Comparison of ENCODE assay signal across 8 cellular contexts in genomic region chrX:123731987-123732678, GRCh38. TPM values are rescaled to one million over a fixed set of nuclear protein-coding genes. Genes with fewer than 3 reads are reported as not detected.
A peak's percentile ranks its signal among the peaks of the same experiment; 100 is the strongest.
DNase-seq lines count a peak whose midpoint lies in the region; ATAC-seq and TF ChIP-seq lines count a peak whose summit lies in the region.

No MANE protein-coding gene starts in this region.

- peaks cover 7% of the 10 kb centered on the region for H3K36me3 Mint-ChIP-seq in activated CD4-positive, alpha-beta T cell treated with anti-CD3 and anti-CD28 coated beads for 36 hours (ENCODE audit: low read depth)
- H3K36me3 Mint-ChIP-seq in memory B cell (peaks cover 5% of the 10 kb centered on the region), type B pancreatic cell (peaks cover 16% of the 10 kb centered on the region)

- H3K4me3 ChIP-seq in SJCRH30: peak overlapping the region; percentile 97

- peaks cover 31% of the 10 kb centered on the region for H3K4me1 Mint-ChIP-seq in activated CD4-positive, alpha-beta T cell treated with anti-CD3 and anti-CD28 coated beads for 36 hours
- H3K4me1 Mint-ChIP-seq in memory B cell (peaks cover 12% of the 10 kb centered on the region), type B pancreatic cell (ENCODE audit: unreplicated experiment) (peaks cover 7% of the 10 kb centered on the region)

- no peaks in the 10 kb centered on the region for H3K27me3 ChIP-seq in SJCRH30

- no peaks in the 10 kb centered on the region for H3K27me3 Mint-ChIP-seq in activated CD4-positive, alpha-beta T cell treated with anti-CD3 and anti-CD28 coated beads for 36 hours
- no peaks in the 10 kb centered on the region for H3K27me3 Mint-ChIP-seq in memory B cell
- H3K27me3 Mint-ChIP-seq in type B pancreatic cell: no peaks in the 10 kb centered on the region

- H3K4me1 ChIP-seq in SJCRH30: peaks cover 16% of the 10 kb centered on the region

- peak; percentile 33 for ATAC-seq in activated CD4-positive, alpha-beta T cell treated with anti-CD3 and anti-CD28 coated beads for 36 hours
- ATAC-seq in HG02759 (IDR thresholded peaks at IDR 0.05; ENCODE audit: unreplicated experiment) (peak; percentile 6), memory B cell (ENCODE audit: low read depth) (peak; percentile 9)

- TF ChIP-seq CTCF in type B pancreatic cell (conservative IDR thresholded peaks at IDR 0.05): no peak

- H3K27ac ChIP-seq in SJCRH30: peak overlapping the region; percentile 90

- POLR2A ChIA-PET in activated CD4-positive, alpha-beta T cell treated with anti-CD3 and anti-CD28 coated beads for 36 hours (lab: Charles Lee): no interaction called here

- H3K4me3 Mint-ChIP-seq in activated CD4-positive, alpha-beta T cell treated with anti-CD3 and anti-CD28 coated beads for 36 hours: peak overlapping the region; percentile 90
- peak overlapping the region; percentile 96 for H3K4me3 Mint-ChIP-seq in memory B cell
- peak overlapping the region; percentile 97 for H3K4me3 Mint-ChIP-seq in type B pancreatic cell

- peak overlapping the region; percentile 92 for H3K27ac Mint-ChIP-seq in activated CD4-positive, alpha-beta T cell treated with anti-CD3 and anti-CD28 coated beads for 36 hours
- peak overlapping the region; percentile 92 for H3K27ac Mint-ChIP-seq in memory B cell
- peak overlapping the region; percentile 93 for H3K27ac Mint-ChIP-seq in type B pancreatic cell

- no peaks in the 10 kb centered on the region for H3K9me3 Mint-ChIP-seq in activated CD4-positive, alpha-beta T cell treated with anti-CD3 and anti-CD28 coated beads for 36 hours (ENCODE audit: low read depth)
- H3K9me3 Mint-ChIP-seq in memory B cell (no peaks in the 10 kb centered on the region), type B pancreatic cell (no peaks in the 10 kb centered on the region)

- peaks cover 29% of the 10 kb centered on the region for H3K36me3 ChIP-seq in SJCRH30

- peak; percentile 25 for DNase-seq in activated CD4-positive, alpha-beta T cell treated with anti-CD3 and anti-CD28 coated beads for 36 hours
- no peak for DNase-seq in activated CD4-positive, alpha-beta T cell treated with anti-CD3 and anti-CD28 coated beads for 4 hours
- peak; percentile 37 to 56 for DNase-seq in SJCRH30
- peak; percentile 34 for DNase-seq in dermis blood vessel endothelial cell
- peak in 1 of 2 donors; percentile 12 for DNase-seq in memory B cell (ENCODE audit: low spot score in 2 of 2)
- DNase-seq in type B pancreatic cell (ENCODE audit: extremely low spot score, unreplicated experiment): no peak
- no peak for DNase-seq in NOMO-1 treated with DMSO at 0.1 percent for 48 hours (lab: John Stamatoyannopoulos, UW; ENCODE audit: unreplicated experiment)

- intact Hi-C loops in activated CD4-positive, alpha-beta T cell treated with anti-CD3 and anti-CD28 coated beads for 36 hours (cut with DNase I, micrococcal nuclease): no loop called here

- CTCF ChIA-PET in activated CD4-positive, alpha-beta T cell treated with anti-CD3 and anti-CD28 coated beads for 36 hours (lab: Charles Lee): no interaction called here

- no peaks in the 10 kb centered on the region for H3K9me3 ChIP-seq in SJCRH30 (replicated peaks)

RNA-seq across cellular contexts. Expression of gene THOC2, which starts 0.7 kb away (rescaled TPM):
- 10 to 100 TPM; 80.7 to 85.4 TPM for total RNA-seq in activated CD4-positive, alpha-beta T cell treated with anti-CD3 and anti-CD28 coated beads for 36 hours
- total RNA-seq in SJCRH30 (2014; rRNA removed; shearing (Covaris generic)): 141 and 195 TPM in 2 replicates
- total RNA-seq in dermis blood vessel endothelial cell (74.5 and 78.5 TPM in 2 replicates), type B pancreatic cell (ENCODE audit: low replicate concordance) (80.5 and 96.2 TPM in 2 replicates)

Comparison
In these comparisons a context has a peak if more than half of its experiments do, and no peak if none do; other contexts are left out.
1. DNase-seq: peak in activated CD4-positive, alpha-beta T cell treated with anti-CD3 and anti-CD28 coated beads for 36 hours (single experiment), SJCRH30 (2 of 2) and dermis blood vessel endothelial cell (single experiment); none in activated CD4-positive, alpha-beta T cell treated with anti-CD3 and anti-CD28 coated beads for 4 hours (0 of 2), type B pancreatic cell (single experiment) and NOMO-1 treated with DMSO at 0.1 percent for 48 hours (single experiment).
2. Peak in every context shown above with its lines, with median percentiles within 50 percentile points of each other: ATAC-seq, H3K27ac Mint-ChIP-seq and H3K4me3 Mint-ChIP-seq.